8 cellular contexts compared by ENCODE assay signal in the genomic region with DNA sequence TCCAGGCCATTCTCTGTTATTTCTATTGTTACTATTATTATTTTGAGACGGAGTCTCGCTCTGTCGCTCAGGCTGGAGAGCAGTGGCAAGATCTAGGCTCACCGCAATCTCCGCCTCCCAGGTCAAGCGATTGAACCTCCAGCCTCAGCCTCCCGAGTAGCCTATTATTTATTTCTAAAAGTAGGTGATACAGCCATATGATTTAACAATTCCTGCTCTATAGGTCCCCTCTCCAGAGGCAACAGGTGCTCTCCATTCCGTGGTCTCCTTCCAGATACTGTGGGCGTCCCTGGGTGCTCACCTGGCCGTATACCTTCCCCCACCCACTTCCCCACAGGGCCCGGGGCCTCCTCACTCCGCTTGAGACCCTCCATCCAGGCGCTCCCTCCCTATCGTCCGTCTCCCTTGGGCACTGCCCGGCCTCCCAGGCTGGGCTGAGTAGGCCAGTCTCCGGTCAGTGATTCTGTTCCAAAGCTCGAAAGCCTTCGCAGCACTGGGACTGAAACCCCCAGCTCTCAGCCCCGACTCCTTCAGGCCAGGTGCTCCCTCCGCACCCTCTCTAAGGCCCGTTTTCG. TPM values are rescaled to one million over a fixed set of nuclear protein-coding genes. Genes with fewer than 3 reads are reported as not detected.
DNase-seq lines count a peak whose midpoint lies in the region; ATAC-seq and TF ChIP-seq lines count a peak whose summit lies in the region.

No MANE protein-coding gene starts in this region.

- DNase-seq in AG09309 (ENCODE audit: low read depth) (no peak), ascending aorta (ENCODE audit: low spot score in 2 of 2) (no peak), upper lobe of right lung (no peak), cerebellum (ENCODE audit: low spot score) (no peak), foreskin melanocyte (no peak)
- no peak for DNase-seq in stimulated activated CD4-positive, alpha-beta T cell treated with anti-CD3 and anti-CD28 coated beads, Interleukin-2, amount 100 ng/mL, for 48 hours

- H3K4me3 ChIP-seq in AG09309 (ENCODE audit: control insufficient read depth, low read depth, low read length), result peak overlapping the region; percentile 95
- peak overlapping the region; percentile 79 to 93 for H3K4me3 ChIP-seq in ascending aorta
- H3K4me3 ChIP-seq in liver (ENCODE audit: low read depth in 1 of 3, low read length in 3 of 3), result peak overlapping the region; percentile 66 to 98 (median 70)
- H3K4me3 ChIP-seq in upper lobe of right lung, result peak overlapping the region; percentile 74

- 5% methylated on average over 23 of the region's 23 CpGs for WGBS in liver

- TF ChIP-seq CTCF in AG09309 (IDR thresholded peaks at IDR 0.05; ENCODE audit: control insufficient read depth, insufficient read depth, low read depth, low read length, missing control alignments), result no peak
- TF ChIP-seq CTCF in ascending aorta (IDR thresholded peaks at IDR 0.05), result no peak
- no peak for TF ChIP-seq CTCF in liver (IDR thresholded peaks at IDR 0.05; ENCODE audit: low read depth, low read length, missing input control)
- no peak for TF ChIP-seq CTCF in upper lobe of right lung (IDR thresholded peaks at IDR 0.05)

- intact Hi-C loops in ascending aorta (cut with DNase I) (loop anchor here (2.0 to 5.0 kb wide), 4 partner anchors 97 to 402 kb away; a partner anchor contains a TSS), upper lobe of right lung (cut with DNase I) (no loop called here)

- H3K9me3 ChIP-seq in ascending aorta (no peaks in the 10 kb centered on the region), liver (ENCODE audit: control insufficient read depth in 4 of 4, low read length in 3 of 4) (no peaks in the 10 kb centered on the region), upper lobe of right lung (no peaks in the 10 kb centered on the region)

- TF ChIP-seq RAD21 in liver (IDR thresholded peaks at IDR 0.05), result no peak

- peak; percentile 13 for ATAC-seq in HG02678 (IDR thresholded peaks at IDR 0.05; ENCODE audit: unreplicated experiment)
- no peak for ATAC-seq in upper lobe of right lung

- H3K36me3 ChIP-seq in ascending aorta (no peaks in the 10 kb centered on the region), liver (ENCODE audit: control insufficient read depth in 4 of 4, insufficient read depth in 3 of 4, low read depth in 1 of 4, low read length in 3 of 4) (no peaks in the 10 kb centered on the region), upper lobe of right lung (no peaks in the 10 kb centered on the region)

- H3K4me1 ChIP-seq in ascending aorta (peaks cover 3 to 26% of the 10 kb centered on the region in 2 donors), liver (ENCODE audit: control insufficient read depth in 4 of 4, insufficient read depth in 4 of 4, low read length in 3 of 4) (peaks cover 9 to 25% (median 17%) of the 10 kb centered on the region in 4 donors), upper lobe of right lung (peaks cover 20% of the 10 kb centered on the region)

- H3K27ac ChIP-seq in ascending aorta (peak overlapping the region; percentile 95 to 97), liver (ENCODE audit: low read depth in 1 of 2, low read length in 2 of 2) (peak overlapping the region; percentile 95 to 97), upper lobe of right lung (peak overlapping the region; percentile 91)

- H3K9ac ChIP-seq in liver (ENCODE audit: low read depth in 1 of 2, low read length in 2 of 2), result peak overlapping the region; percentile 18 to 96

- H3K27me3 ChIP-seq in ascending aorta (no peaks in the 10 kb centered on the region), liver (ENCODE audit: control insufficient read depth in 4 of 4, insufficient read depth in 4 of 4, low read length in 3 of 4) (no peaks in the 10 kb centered on the region), upper lobe of right lung (no peaks in the 10 kb centered on the region)

TF ChIP-seq in liver, 16 proteins besides CTCF, POLR2A, EP300 and RAD21:
- TF ChIP-seq FOXA1 (IDR thresholded peaks at IDR 0.05), result no peak
- TF ChIP-seq RXRA (IDR thresholded peaks at IDR 0.05), result no peak
- TF ChIP-seq FOXA2 (IDR thresholded peaks at IDR 0.05), result no peak
- no peak for TF ChIP-seq HNF4A (conservative IDR thresholded peaks at IDR 0.05)
- no peak for TF ChIP-seq YY1 (IDR thresholded peaks at IDR 0.05)
- no peak for TF ChIP-seq TAF1 (conservative IDR thresholded peaks at IDR 0.05)
- TF ChIP-seq, protein P1, sequence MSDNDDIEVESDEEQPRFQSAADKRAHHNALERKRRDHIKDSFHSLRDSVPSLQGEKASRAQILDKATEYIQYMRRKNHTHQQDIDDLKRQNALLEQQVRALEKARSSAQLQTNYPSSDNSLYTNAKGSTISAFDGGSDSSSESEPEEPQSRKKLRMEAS (IDR thresholded peaks at IDR 0.05), result no peak
- no peak for TF ChIP-seq NR2F2 (IDR thresholded peaks at IDR 0.05)
- TF ChIP-seq EGR1 (IDR thresholded peaks at IDR 0.05; ENCODE audit: low read depth in 2 of 2), result no peak
- no peak for TF ChIP-seq SP1 (IDR thresholded peaks at IDR 0.05)
- TF ChIP-seq, protein P2, sequence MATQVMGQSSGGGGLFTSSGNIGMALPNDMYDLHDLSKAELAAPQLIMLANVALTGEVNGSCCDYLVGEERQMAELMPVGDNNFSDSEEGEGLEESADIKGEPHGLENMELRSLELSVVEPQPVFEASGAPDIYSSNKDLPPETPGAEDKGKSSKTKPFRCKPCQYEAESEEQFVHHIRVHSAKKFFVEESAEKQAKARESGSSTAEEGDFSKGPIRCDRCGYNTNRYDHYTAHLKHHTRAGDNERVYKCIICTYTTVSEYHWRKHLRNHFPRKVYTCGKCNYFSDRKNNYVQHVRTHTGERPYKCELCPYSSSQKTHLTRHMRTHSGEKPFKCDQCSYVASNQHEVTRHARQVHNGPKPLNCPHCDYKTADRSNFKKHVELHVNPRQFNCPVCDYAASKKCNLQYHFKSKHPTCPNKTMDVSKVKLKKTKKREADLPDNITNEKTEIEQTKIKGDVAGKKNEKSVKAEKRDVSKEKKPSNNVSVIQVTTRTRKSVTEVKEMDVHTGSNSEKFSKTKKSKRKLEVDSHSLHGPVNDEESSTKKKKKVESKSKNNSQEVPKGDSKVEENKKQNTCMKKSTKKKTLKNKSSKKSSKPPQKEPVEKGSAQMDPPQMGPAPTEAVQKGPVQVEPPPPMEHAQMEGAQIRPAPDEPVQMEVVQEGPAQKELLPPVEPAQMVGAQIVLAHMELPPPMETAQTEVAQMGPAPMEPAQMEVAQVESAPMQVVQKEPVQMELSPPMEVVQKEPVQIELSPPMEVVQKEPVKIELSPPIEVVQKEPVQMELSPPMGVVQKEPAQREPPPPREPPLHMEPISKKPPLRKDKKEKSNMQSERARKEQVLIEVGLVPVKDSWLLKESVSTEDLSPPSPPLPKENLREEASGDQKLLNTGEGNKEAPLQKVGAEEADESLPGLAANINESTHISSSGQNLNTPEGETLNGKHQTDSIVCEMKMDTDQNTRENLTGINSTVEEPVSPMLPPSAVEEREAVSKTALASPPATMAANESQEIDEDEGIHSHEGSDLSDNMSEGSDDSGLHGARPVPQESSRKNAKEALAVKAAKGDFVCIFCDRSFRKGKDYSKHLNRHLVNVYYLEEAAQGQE (IDR thresholded peaks at IDR 0.05), result no peak
- TF ChIP-seq, protein P3, sequence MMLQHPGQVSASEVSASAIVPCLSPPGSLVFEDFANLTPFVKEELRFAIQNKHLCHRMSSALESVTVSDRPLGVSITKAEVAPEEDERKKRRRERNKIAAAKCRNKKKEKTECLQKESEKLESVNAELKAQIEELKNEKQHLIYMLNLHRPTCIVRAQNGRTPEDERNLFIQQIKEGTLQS (IDR thresholded peaks at IDR 0.05), result no peak
- TF ChIP-seq, protein P4, sequence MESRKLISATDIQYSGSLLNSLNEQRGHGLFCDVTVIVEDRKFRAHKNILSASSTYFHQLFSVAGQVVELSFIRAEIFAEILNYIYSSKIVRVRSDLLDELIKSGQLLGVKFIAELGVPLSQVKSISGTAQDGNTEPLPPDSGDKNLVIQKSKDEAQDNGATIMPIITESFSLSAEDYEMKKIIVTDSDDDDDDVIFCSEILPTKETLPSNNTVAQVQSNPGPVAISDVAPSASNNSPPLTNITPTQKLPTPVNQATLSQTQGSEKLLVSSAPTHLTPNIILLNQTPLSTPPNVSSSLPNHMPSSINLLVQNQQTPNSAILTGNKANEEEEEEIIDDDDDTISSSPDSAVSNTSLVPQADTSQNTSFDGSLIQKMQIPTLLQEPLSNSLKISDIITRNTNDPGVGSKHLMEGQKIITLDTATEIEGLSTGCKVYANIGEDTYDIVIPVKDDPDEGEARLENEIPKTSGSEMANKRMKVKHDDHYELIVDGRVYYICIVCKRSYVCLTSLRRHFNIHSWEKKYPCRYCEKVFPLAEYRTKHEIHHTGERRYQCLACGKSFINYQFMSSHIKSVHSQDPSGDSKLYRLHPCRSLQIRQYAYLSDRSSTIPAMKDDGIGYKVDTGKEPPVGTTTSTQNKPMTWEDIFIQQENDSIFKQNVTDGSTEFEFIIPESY (IDR thresholded peaks at IDR 0.05), result no peak
TF ChIP-seq in liver: peak in this region for 0.

RNA-seq across cellular contexts. Expression of a gene that starts 0.7 kb away (rescaled TPM):
- total RNA-seq in ascending aorta (35.2 TPM), liver (10 to 100 TPM; 10.6 to 84.4 TPM), upper lobe of right lung (56.2 TPM), cerebellum (12.8 TPM)
- polyA plus RNA-seq in liver, result 10 to 100 TPM in 1 of 2 donors, 1 to 10 TPM in 1; 3.8 to 12.4 TPM
